In the genomic region with DNA sequence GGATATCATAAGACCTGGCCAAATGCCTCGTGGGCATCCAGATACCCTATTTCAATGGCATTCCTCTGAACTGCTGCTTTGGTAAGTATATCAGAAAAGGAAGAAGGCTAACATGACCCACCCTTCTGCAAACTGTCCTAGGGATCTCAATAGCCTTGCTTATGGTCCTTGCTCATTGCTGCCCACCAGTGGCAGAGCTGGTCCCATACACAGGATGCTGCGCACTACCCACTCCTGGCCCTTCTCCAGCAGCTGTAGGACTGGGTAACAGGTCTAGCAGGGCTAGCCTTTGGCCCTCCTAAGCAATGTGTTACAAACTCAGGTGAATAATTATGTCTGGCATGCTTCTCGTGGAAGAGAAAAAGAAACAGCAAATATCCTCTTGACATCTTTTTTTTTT, we compare ENCODE assay signal across 8 cellular contexts.
A peak's percentile ranks its signal among the peaks of the same experiment; 100 is the strongest.
DNase-seq lines count a peak whose midpoint lies in the region; ATAC-seq and TF ChIP-seq lines count a peak whose summit lies in the region.

No MANE protein-coding gene starts in this region.

- H3K27ac ChIP-seq in left lung: no peak overlapping the region

- ATAC-seq in left lung: peak; percentile 79
- ATAC-seq in HG03520 (IDR thresholded peaks at IDR 0.05; ENCODE audit: unreplicated experiment): no peak

- H3K9me3 ChIP-seq in left lung: no peaks in the 10 kb centered on the region

- no peaks in the 10 kb centered on the region for H3K36me3 ChIP-seq in left lung

- peak; percentile 31 for DNase-seq in AG10803 (ENCODE audit: low read depth)
- DNase-seq in GM10266 (ENCODE audit: extremely low spot score): no peak
- no peak for DNase-seq in astrocyte of the cerebellum (ENCODE audit: low read depth)
- no peak for DNase-seq in left lung
- DNase-seq in effector CD8-positive, alpha-beta T cell (lab: John Stamatoyannopoulos, UW): no peak
- no peak for DNase-seq in DMS79 (lab: John Stamatoyannopoulos, UW)

- intact Hi-C loops in left lung (cut with DNase I): no loop called here

- H3K27me3 ChIP-seq in left lung: no peaks in the 10 kb centered on the region

- in situ Hi-C loops in astrocyte of the cerebellum (cut with HindIII; ENCODE audit: low sequenced_read_pairs): no loop called here

- no peaks in the 10 kb centered on the region for H3K4me1 ChIP-seq in left lung

- H3K4me3 ChIP-seq in AG10803 (ENCODE audit: low read length) (no peak overlapping the region), astrocyte of the cerebellum (ENCODE audit: low read depth, low read length) (no peak overlapping the region), left lung (no peak overlapping the region)

- TF ChIP-seq CTCF in AG10803 (conservative IDR thresholded peaks at IDR 0.05; ENCODE audit: low read length) (peak; percentile 56), GM10266 (IDR thresholded peaks at IDR 0.05; ENCODE audit: control insufficient read depth, insufficient read depth, low read depth, missing control alignments) (peak; percentile 47), LNCAP (IDR thresholded peaks at IDR 0.05) (peak; percentile 73), astrocyte of the cerebellum (IDR thresholded peaks at IDR 0.05; ENCODE audit: low read depth, low read length, missing control alignments) (peak; percentile 55), left lung (IDR thresholded peaks at IDR 0.05) (peak in 1 of 2 donors; percentile 25)
